In genomic region chr3:4644954-4645353, GRCh38 we compare ENCODE assay signal across 25 cellular contexts.
DNase-seq lines count a peak whose midpoint lies in the region; ATAC-seq, FAIRE-seq and TF ChIP-seq lines count a peak whose summit lies in the region.
"Had no signal": no experiment of that assay in that cellular context is flagged by ENCODE, and none has a peak within 500 bp of the region (broad histone marks: within the 10 kb centered on the region; RNA-seq: fewer than 3 reads in every experiment).

No MANE protein-coding gene starts in this region.

- no peak for TF ChIP-seq CTCF in astrocyte (IDR thresholded peaks at IDR 0.05; ENCODE audit: insufficient read depth, low read depth, low read length)
- TF ChIP-seq CTCF in esophagus muscularis mucosa (IDR thresholded peaks at IDR 0.05), result no peak
- TF ChIP-seq CTCF in omental fat pad (IDR thresholded peaks at IDR 0.05), result no peak
- TF ChIP-seq CTCF in mammary epithelial cell (conservative IDR thresholded peaks at IDR 0.05 in 1 of 2, IDR thresholded peaks at IDR 0.05 in 1 of 2; ENCODE audit: extremely low read depth in 1 of 2, insufficient read depth in 1 of 2, low read depth in 1 of 2, low read length in 2 of 2), result no peak

- no peaks in the 10 kb centered on the region for H3K9me2 ChIP-seq in GM23248 (ENCODE audit: insufficient read depth)

- H3K36me3 Mint-ChIP-seq in astrocyte (ENCODE audit: low read depth, unreplicated experiment), result no peaks in the 10 kb centered on the region

- ATAC-seq in omental fat pad (ENCODE audit: low FRiP score) (peak; percentile 62), HG03280 (IDR thresholded peaks at IDR 0.05; ENCODE audit: unreplicated experiment) (no peak)
- ATAC-seq: HepG2, left lung, psoas muscle had no signal

- H3K79me2 ChIP-seq in GM23248 (ENCODE audit: insufficient read depth) (no peaks in the 10 kb centered on the region), astrocyte (ENCODE audit: insufficient read depth, low read length) (no peaks in the 10 kb centered on the region), mammary epithelial cell (ENCODE audit: insufficient read depth, low read length) (no peaks in the 10 kb centered on the region)

- no peak overlapping the region for H3K27ac Mint-ChIP-seq in astrocyte (ENCODE audit: unreplicated experiment)

- H3K9ac ChIP-seq in GM23248 (no peak overlapping the region), astrocyte (ENCODE audit: low read length) (no peak overlapping the region), mammary epithelial cell (ENCODE audit: insufficient read depth, low read length) (no peak overlapping the region)

- H3K4me1 ChIP-seq in GM23248 (ENCODE audit: insufficient read depth), result no peaks in the 10 kb centered on the region
- H3K4me1 ChIP-seq in astrocyte (ENCODE audit: insufficient read depth, low read length), result no peaks in the 10 kb centered on the region
- H3K4me1 ChIP-seq in esophagus muscularis mucosa, result peaks cover 0 to 47% (median 39%) of the 10 kb centered on the region in 4 donors
- no peaks in the 10 kb centered on the region for H3K4me1 ChIP-seq in mammary epithelial cell (ENCODE audit: insufficient read depth, low read length)
- H3K4me1 ChIP-seq: body of pancreas, left lung, psoas muscle, sigmoid colon had no signal

- H3K27ac ChIP-seq in GM23248 (no peak overlapping the region), astrocyte (ENCODE audit: low read depth, low read length) (no peak overlapping the region), esophagus muscularis mucosa (replicated peaks in 1 of 4) (peak overlapping the region; percentile 66 to 79 (median 74)), mammary epithelial cell (ENCODE audit: insufficient read depth, low read depth, low read length) (no peak overlapping the region)
- H3K27ac ChIP-seq: body of pancreas, left lung, neutrophil, psoas muscle had no signal

- in situ Hi-C loops in GM23248 (cut with MboI), result loop anchor here (5.0 kb wide), 1 partner anchor 293 kb away; no protein-coding TSS in a partner anchor
- in situ Hi-C loops in mammary epithelial cell (cut with MboI; ENCODE audit: low sequenced_read_pairs in 2 of 2), result no loop called here
- in situ Hi-C loops in G401 (cut with HindIII; ENCODE audit: low sequenced_read_pairs), result no loop called here

- H3K27me3 Mint-ChIP-seq in astrocyte (ENCODE audit: low read depth, unreplicated experiment), result no peaks in the 10 kb centered on the region
- H3K27me3 Mint-ChIP-seq: activated naive CD4-positive, alpha-beta T cell treated with anti-CD3 and anti-CD28 coated beads, Interleukin-2, amount 50 U/mL, for 24 hours; activated T-helper 17 cell treated with anti-CD3 and anti-CD28 coated beads, Interleukin-2, amount 50 U/mL, for 72 hours had no signal

- H3F3A ChIP-seq in GM23248 (ENCODE audit: insufficient read depth), result no peaks in the 10 kb centered on the region

- H3K27me3 ChIP-seq in GM23248 (replicated peaks; ENCODE audit: insufficient read depth) (no peaks in the 10 kb centered on the region), astrocyte (ENCODE audit: insufficient read depth, low read length) (no peaks in the 10 kb centered on the region), esophagus muscularis mucosa (no peaks in the 10 kb centered on the region), mammary epithelial cell (ENCODE audit: insufficient read depth, low read length) (no peaks in the 10 kb centered on the region)
- H3K27me3 ChIP-seq: body of pancreas, left lung, neutrophil, sigmoid colon had no signal

- TF ChIP-seq POLR2A in esophagus muscularis mucosa (IDR thresholded peaks at IDR 0.05; ENCODE audit: low read depth), result no peak

- intact Hi-C loops in esophagus muscularis mucosa (cut with DNase I) (no loop called here), mammary epithelial cell (cut with micrococcal nuclease) (no loop called here)

- CTCF ChIA-PET in mammary epithelial cell (lab: Charles Lee; ENCODE audit: low non-redundant PET), result no interaction called here

- peaks cover 2% of the 10 kb centered on the region for H3K9me3 Mint-ChIP-seq in astrocyte (ENCODE audit: unreplicated experiment)
- H3K9me3 Mint-ChIP-seq: activated naive CD4-positive, alpha-beta T cell treated with anti-CD3 and anti-CD28 coated beads, Interleukin-2, amount 50 U/mL, for 24 hours; activated T-helper 17 cell treated with anti-CD3 and anti-CD28 coated beads, Interleukin-2, amount 50 U/mL, for 72 hours had no signal

- H3K4me3 ChIP-seq in GM23248 (no peak overlapping the region), astrocyte (ENCODE audit: insufficient read depth, low read depth, low read length) (no peak overlapping the region), esophagus muscularis mucosa (peak overlapping the region in 1 of 4 donors; percentile 4), mammary epithelial cell (replicated peaks in 1 of 3; ENCODE audit: insufficient read depth in 1 of 3, low read depth in 2 of 3, low read length in 3 of 3) (no peak overlapping the region)
- H3K4me3 ChIP-seq: body of pancreas, left lung, psoas muscle, sigmoid colon had no signal

- no peak for TF ChIP-seq EP300 in esophagus muscularis mucosa (IDR thresholded peaks at IDR 0.05)

- H3K4me3 Mint-ChIP-seq in astrocyte (ENCODE audit: unreplicated experiment), result no peak overlapping the region
- H3K4me3 Mint-ChIP-seq: activated naive CD4-positive, alpha-beta T cell treated with anti-CD3 and anti-CD28 coated beads, Interleukin-2, amount 50 U/mL, for 24 hours; activated T-helper 17 cell treated with anti-CD3 and anti-CD28 coated beads, Interleukin-2, amount 50 U/mL, for 72 hours had no signal

- H3K36me3 ChIP-seq in GM23248 (ENCODE audit: low read depth), result no peaks in the 10 kb centered on the region
- no peaks in the 10 kb centered on the region for H3K36me3 ChIP-seq in astrocyte (ENCODE audit: insufficient read depth, low read length)
- peaks cover 14 to 66% (median 54%) of the 10 kb centered on the region in 4 donors for H3K36me3 ChIP-seq in esophagus muscularis mucosa
- no peaks in the 10 kb centered on the region for H3K36me3 ChIP-seq in mammary epithelial cell (ENCODE audit: insufficient read depth, low read length)

- FAIRE-seq in astrocyte (lab: Jason Lieb, UNC), result no peak
- FAIRE-seq: D721Med, H1, HepG2, islet of Langerhans, urothelium cell line had no signal

- BruUV-seq in mammary epithelial cell (replicated peaks; lab: Mats Ljungman, UMichigan), result no TSS peak

- WGBS in GM23248 (ENCODE audit: low coverage in 1 of 2, low lambda C conversion rate in 2 of 2, missing lambda C conversion rate in 2 of 2), 2 experiments, result 89 to 93% methylated on average over 3 of the region's 3 CpGs
- 58% methylated on average over 3 of the region's 3 CpGs for WGBS in esophagus muscularis mucosa
- 68% methylated on average over 3 of the region's 3 CpGs for WGBS in mammary epithelial cell (ENCODE audit: low coverage, missing lambda C conversion rate)

- H2AFZ ChIP-seq in GM23248 (no peak overlapping the region), astrocyte (ENCODE audit: low read depth, low read length) (no peak overlapping the region), mammary epithelial cell (ENCODE audit: low read depth, low read length) (no peak overlapping the region)

- dilution Hi-C loops in mammary epithelial cell (cut with HindIII; ENCODE audit: low sequenced_read_pairs), result no loop called here

- no peak overlapping the region for H3K4me2 ChIP-seq in GM23248 (ENCODE audit: unreplicated experiment)
- H3K4me2 ChIP-seq in astrocyte (ENCODE audit: low read length), result no peak overlapping the region
- no peak overlapping the region for H3K4me2 ChIP-seq in mammary epithelial cell (ENCODE audit: insufficient read depth, low read depth, low read length)

- DNase-seq in GM23248 (peak; percentile 10), astrocyte (ENCODE audit: low read depth) (peak; percentile 56), esophagus muscularis mucosa (ENCODE audit: extremely low spot score) (no peak), omental fat pad (ENCODE audit: low spot score) (no peak), mammary epithelial cell (no peak), G401 (ENCODE audit: low spot score) (no peak)
- DNase-seq: activated CD4-positive, alpha-beta T cell treated with anti-CD3 and anti-CD28 coated beads, Interleukin-2, amount 50 U/mL, for 1 hour; body of pancreas; erythroblast; left lung; mesendoderm; NCI-H1048; NCI-H187 treated with DMSO at 0.1 percent for 48 hours; NCI-H526; psoas muscle; sigmoid colon had no signal

- H3K4me1 Mint-ChIP-seq in astrocyte (ENCODE audit: low read depth, unreplicated experiment), result no peaks in the 10 kb centered on the region
- H3K4me1 Mint-ChIP-seq: activated T-helper 17 cell treated with anti-CD3 and anti-CD28 coated beads, Interleukin-2, amount 50 U/mL, for 72 hours had no signal

- H3K9me3 ChIP-seq in GM23248 (ENCODE audit: low read depth), result no peaks in the 10 kb centered on the region
- no peaks in the 10 kb centered on the region for H3K9me3 ChIP-seq in astrocyte (ENCODE audit: insufficient read depth, low read depth, low read length)
- H3K9me3 ChIP-seq in esophagus muscularis mucosa, result no peaks in the 10 kb centered on the region
- no peaks in the 10 kb centered on the region for H3K9me3 ChIP-seq in mammary epithelial cell (replicated peaks; ENCODE audit: insufficient read depth, low read length)
- H3K9me3 ChIP-seq: body of pancreas, left lung, neutrophil, psoas muscle, sigmoid colon had no signal

- no peaks in the 10 kb centered on the region for H4K20me1 ChIP-seq in GM23248 (ENCODE audit: insufficient read depth)
- H4K20me1 ChIP-seq in astrocyte (ENCODE audit: insufficient read depth, low read length), result no peaks in the 10 kb centered on the region
- no peaks in the 10 kb centered on the region for H4K20me1 ChIP-seq in mammary epithelial cell (ENCODE audit: insufficient read depth, low read length)

Comparison
In these comparisons a context has a peak if more than half of its experiments do, and no peak if none do; other contexts are left out.
1. DNase-seq: peak in GM23248 (single experiment) and astrocyte (single experiment); none in esophagus muscularis mucosa (single experiment), omental fat pad (single experiment), mammary epithelial cell (single experiment) and G401 (single experiment).
2. H3K27ac ChIP-seq: peak in esophagus muscularis mucosa (4 of 4); none in GM23248 (single experiment), astrocyte (single experiment) and mammary epithelial cell (single experiment).